12 cellular contexts compared by ENCODE assay signal in the genomic region with DNA sequence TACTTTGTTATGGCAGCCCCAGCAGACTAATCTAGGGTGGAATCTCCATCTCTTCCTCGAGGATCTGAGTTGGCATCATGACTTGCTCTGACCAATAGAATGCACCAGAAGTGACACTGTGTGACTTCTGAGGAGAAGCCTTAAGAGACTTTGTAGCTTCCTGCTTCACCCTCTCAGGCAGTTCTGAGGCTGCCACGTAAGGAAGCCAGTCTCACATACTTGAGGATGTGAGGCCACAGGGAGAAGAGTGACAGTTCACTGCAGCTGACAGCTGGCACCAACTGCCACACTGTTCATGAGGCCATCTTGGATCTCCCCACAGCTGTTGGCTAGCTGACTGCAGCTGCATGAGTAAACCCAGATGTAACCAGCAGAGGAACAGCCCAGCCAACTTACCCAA. TPM values are rescaled to one million over a fixed set of nuclear protein-coding genes. Genes with fewer than 3 reads are reported as not detected.
DNase-seq lines count a peak whose midpoint lies in the region; ATAC-seq lines count a peak whose summit lies in the region.
"Had no signal": no experiment of that assay in that cellular context is flagged by ENCODE, and none has a peak within 500 bp of the region (broad histone marks: within the 10 kb centered on the region; RNA-seq: fewer than 3 reads in every experiment).

No MANE protein-coding gene starts in this region.

- H3K9me3 Mint-ChIP-seq in naive thymus-derived CD4-positive, alpha-beta T cell: peaks cover 0 to 2% (median 0%) of the 10 kb centered on the region in 11 donors

- no peaks in the 10 kb centered on the region for H3K36me3 Mint-ChIP-seq in T-helper 17 cell (ENCODE audit: low read depth)
- peaks cover 0 to 2% (median 0%) of the 10 kb centered on the region in 5 donors for H3K36me3 Mint-ChIP-seq in naive thymus-derived CD4-positive, alpha-beta T cell

- H3K4me1 ChIP-seq in naive thymus-derived CD4-positive, alpha-beta T cell (ENCODE audit: control insufficient read depth in 2 of 2, insufficient read depth in 2 of 2, low read length in 2 of 2): peaks cover 3 to 9% of the 10 kb centered on the region in 2 donors

- CTCF ChIA-PET in naive thymus-derived CD4-positive, alpha-beta T cell (lab: Charles Lee): interaction anchor here (0.5 to 0.8 kb wide), 3 partner anchors 30 to 88 kb away, joined by 3 to 4 read pairs (median 4); no protein-coding TSS in a partner anchor

- no peak overlapping the region for H3K4me3 ChIP-seq in naive thymus-derived CD4-positive, alpha-beta T cell (ENCODE audit: low read length)
- H3K4me3 ChIP-seq: suprapubic skin had no signal

- peaks cover 3% of the 10 kb centered on the region for H3K4me1 Mint-ChIP-seq in T-helper 17 cell
- peaks cover 6 to 10% (median 6%) of the 10 kb centered on the region in 7 donors for H3K4me1 Mint-ChIP-seq in naive thymus-derived CD4-positive, alpha-beta T cell

- no peaks in the 10 kb centered on the region for H3K27me3 Mint-ChIP-seq in T-helper 17 cell
- H3K27me3 Mint-ChIP-seq in naive thymus-derived CD4-positive, alpha-beta T cell: no peaks in the 10 kb centered on the region

- DNase-seq in NCI-H2171 treated with DMSO at 0.1 percent for 48 hours (lab: John Stamatoyannopoulos, UW): peak; percentile 20
- no peak for DNase-seq in NCI-H2171 (lab: John Stamatoyannopoulos, UW)
- no peak for DNase-seq in T-helper 17 cell
- peak in 2 of 9 donors; percentile 23 to 38 for DNase-seq in naive thymus-derived CD4-positive, alpha-beta T cell
- DNase-seq in effector CD4-positive, alpha-beta T cell: no peak
- no peak for DNase-seq in NCI-H748 treated with DMSO at 0.1 percent for 48 hours (lab: John Stamatoyannopoulos, UW)
- DNase-seq: NCI-H1930, PC-3, right cardiac atrium had no signal

- H3K4me3 Mint-ChIP-seq in T-helper 17 cell: no peak overlapping the region
- H3K4me3 Mint-ChIP-seq in naive thymus-derived CD4-positive, alpha-beta T cell: peak overlapping the region in 2 of 10 donors; percentile 18 to 40

- intact Hi-C loops in naive thymus-derived CD4-positive, alpha-beta T cell (cut with micrococcal nuclease): loop anchor here in 1 of 2 donors (2.0 kb wide), 1 partner anchor 26 kb away; no protein-coding TSS in a partner anchor

- H3K27me3 ChIP-seq in naive thymus-derived CD4-positive, alpha-beta T cell (ENCODE audit: control insufficient read depth in 2 of 2, insufficient read depth in 2 of 2, low read length in 2 of 2): no peaks in the 10 kb centered on the region
- H3K27me3 ChIP-seq: suprapubic skin had no signal

- H3K9me3 ChIP-seq in KOPT-K1 (ENCODE audit: insufficient read depth, low read length, poor library complexity, severe bottlenecking) (no peaks in the 10 kb centered on the region), T-helper 17 cell (ENCODE audit: control insufficient read depth, low read length, poor library complexity, severe bottlenecking) (no peaks in the 10 kb centered on the region)
- H3K9me3 ChIP-seq in naive thymus-derived CD4-positive, alpha-beta T cell (ENCODE audit: control insufficient read depth in 2 of 3, low read length in 3 of 3): no peaks in the 10 kb centered on the region
- H3K9me3 ChIP-seq: suprapubic skin had no signal

- peak overlapping the region; percentile 70 for H3K27ac ChIP-seq in KOPT-K1 (ENCODE audit: low read depth, low read length, poor library complexity, severe bottlenecking)
- no peak overlapping the region for H3K27ac ChIP-seq in naive thymus-derived CD4-positive, alpha-beta T cell (ENCODE audit: low read depth, low read length)
- H3K27ac ChIP-seq: suprapubic skin had no signal

- H3K36me3 ChIP-seq in KOPT-K1 (ENCODE audit: insufficient read depth, low read length): peaks cover 16% of the 10 kb centered on the region; the same call in 1 of the 2 replicates
- no peaks in the 10 kb centered on the region for H3K36me3 ChIP-seq in naive thymus-derived CD4-positive, alpha-beta T cell (ENCODE audit: control insufficient read depth in 2 of 3, insufficient read depth in 3 of 3, low read length in 3 of 3)
- H3K36me3 ChIP-seq: suprapubic skin had no signal

- POLR2A ChIA-PET in naive thymus-derived CD4-positive, alpha-beta T cell (lab: Charles Lee): interaction anchor here (0.8 to 1.5 kb wide), 3 partner anchors 26 to 44 kb away, joined by 3 to 4 read pairs (median 4); no protein-coding TSS in a partner anchor

- ATAC-seq in T-helper 17 cell: peak; percentile 33
- ATAC-seq in naive thymus-derived CD4-positive, alpha-beta T cell: peak; percentile 72
- no peak for ATAC-seq in GM18867 (IDR thresholded peaks at IDR 0.05; ENCODE audit: unreplicated experiment)
- ATAC-seq: PC-3, right cardiac atrium had no signal

- no peak overlapping the region for H3K27ac Mint-ChIP-seq in T-helper 17 cell
- H3K27ac Mint-ChIP-seq in naive thymus-derived CD4-positive, alpha-beta T cell: peak overlapping the region in 5 of 9 donors; percentile 10 to 87 (median 16)

RNA-seq across cellular contexts. Expression of a gene that starts 29.3 kb away (rescaled TPM):
- total RNA-seq in T-helper 17 cell: 10 to 100 TPM; 24.7 to 29.1 TPM
- 10 to 100 TPM; 23.3 to 55.2 (median 43.3) TPM for total RNA-seq in naive thymus-derived CD4-positive, alpha-beta T cell
- 1 to 10 TPM; 3.8 to 9.1 TPM for polyA plus RNA-seq in naive thymus-derived CD4-positive, alpha-beta T cell
